13 cellular contexts compared by ENCODE assay signal in genomic region chr15:89137926-89138325, GRCh38. TPM values are rescaled to one million over a fixed set of nuclear protein-coding genes. Genes with fewer than 3 reads are reported as not detected.
DNase-seq lines count a peak whose midpoint lies in the region; ATAC-seq and TF ChIP-seq lines count a peak whose summit lies in the region.
"Had no signal": no experiment of that assay in that cellular context is flagged by ENCODE, and none has a peak within 500 bp of the region (broad histone marks: within the 10 kb centered on the region; RNA-seq: fewer than 3 reads in every experiment).

No MANE protein-coding gene starts in this region.

- H3K27ac Mint-ChIP-seq in effector memory CD8-positive, alpha-beta T cell, result peak overlapping the region; percentile 44 to 78
- H3K27ac Mint-ChIP-seq: activated CD4-positive, alpha-beta memory T cell treated with anti-CD3 and anti-CD28 coated beads for 36 hours had no signal

- no peaks in the 10 kb centered on the region for H3K36me3 Mint-ChIP-seq in effector memory CD8-positive, alpha-beta T cell (ENCODE audit: insufficient read depth)

- TF ChIP-seq CTCF in thyroid gland (IDR thresholded peaks at IDR 0.05), result no peak

- H3K27ac ChIP-seq in neuronal stem cell (replicated peaks; ENCODE audit: low read length) (no peak overlapping the region), thyroid gland (peak overlapping the region; percentile 74 to 88 (median 78))
- H3K27ac ChIP-seq: neural progenitor cell had no signal

- H3K9me3 ChIP-seq in adipocyte (ENCODE audit: control insufficient read depth, low read length) (no peaks in the 10 kb centered on the region), neuronal stem cell (replicated peaks in 1 of 2; ENCODE audit: control insufficient read depth in 2 of 2, insufficient read depth in 1 of 2, low read depth in 1 of 2, low read length in 2 of 2) (no peaks in the 10 kb centered on the region), thyroid gland (no peaks in the 10 kb centered on the region)

- no peaks in the 10 kb centered on the region for H3K9me3 Mint-ChIP-seq in effector memory CD8-positive, alpha-beta T cell
- H3K9me3 Mint-ChIP-seq: activated CD4-positive, alpha-beta memory T cell treated with anti-CD3 and anti-CD28 coated beads for 36 hours; neural progenitor cell had no signal

- peaks cover 72% of the 10 kb centered on the region for H3K4me1 ChIP-seq in adipocyte (ENCODE audit: control insufficient read depth, insufficient read depth, low read length)
- H3K4me1 ChIP-seq in neuronal stem cell (ENCODE audit: control insufficient read depth in 2 of 2, insufficient read depth in 1 of 2, low read depth in 1 of 2, low read length in 2 of 2), result peaks cover 0 to 4% of the 10 kb centered on the region in 2 donors
- H3K4me1 ChIP-seq in thyroid gland, result peaks cover 10 to 32% of the 10 kb centered on the region in 2 donors
- H3K4me1 ChIP-seq: neural progenitor cell had no signal

- ATAC-seq in effector memory CD8-positive, alpha-beta T cell (replicated peaks), result no peak
- ATAC-seq in HG03025 (IDR thresholded peaks at IDR 0.05; ENCODE audit: low FRiP score, unreplicated experiment), result no peak
- ATAC-seq in HG03521 (IDR thresholded peaks at IDR 0.05; ENCODE audit: unreplicated experiment), result no peak
- ATAC-seq: GM12878 had no signal

- no peak overlapping the region for H4K8ac ChIP-seq in neuronal stem cell (ENCODE audit: low read depth, low read length)

- H3K36me3 ChIP-seq in adipocyte (ENCODE audit: control insufficient read depth, insufficient read depth, low read length, severe bottlenecking) (no peaks in the 10 kb centered on the region), neuronal stem cell (replicated peaks in 1 of 2; ENCODE audit: control insufficient read depth in 2 of 2, insufficient read depth in 2 of 2, low read length in 2 of 2) (peaks cover 0 to 3% of the 10 kb centered on the region in 2 donors), thyroid gland (no peaks in the 10 kb centered on the region)
- H3K36me3 ChIP-seq: neural progenitor cell had no signal

- no peak overlapping the region for H3K18ac ChIP-seq in neuronal stem cell (ENCODE audit: low read length)

- no peak overlapping the region for H2AFZ ChIP-seq in neuronal stem cell (ENCODE audit: low read length)
- H2AFZ ChIP-seq: neural progenitor cell had no signal

- no peak overlapping the region for H4K91ac ChIP-seq in neuronal stem cell (ENCODE audit: low read depth, low read length, poor library complexity)

- H3K4me3 Mint-ChIP-seq in effector memory CD8-positive, alpha-beta T cell, result no peak overlapping the region
- H3K4me3 Mint-ChIP-seq: activated CD4-positive, alpha-beta memory T cell treated with anti-CD3 and anti-CD28 coated beads for 36 hours; neural progenitor cell had no signal

- H3K27me3 Mint-ChIP-seq in effector memory CD8-positive, alpha-beta T cell, result no peaks in the 10 kb centered on the region
- H3K27me3 Mint-ChIP-seq: activated CD4-positive, alpha-beta memory T cell treated with anti-CD3 and anti-CD28 coated beads for 36 hours had no signal

- no CpG with 5 or more reads among the region's 3 CpGs for WGBS in neuronal stem cell (ENCODE audit: extremely low coverage in 2 of 2, insufficient read length in 2 of 2, insufficient replicate concordance in 1 of 2), 2 donors
- WGBS in thyroid gland, 2 donors, result 75 to 76% methylated on average over 3 of the region's 3 CpGs

- H3K4me2 ChIP-seq in neuronal stem cell (ENCODE audit: insufficient read depth, low read length, poor library complexity, severe bottlenecking), result no peak overlapping the region
- H3K4me2 ChIP-seq: neural progenitor cell had no signal

- no peak overlapping the region for H2BK12ac ChIP-seq in neuronal stem cell (ENCODE audit: low read length)

- peak overlapping the region; percentile 86 for H3K9ac ChIP-seq in adipocyte (ENCODE audit: low read length)
- H3K9ac ChIP-seq in neuronal stem cell (ENCODE audit: low read depth, low read length, poor library complexity), result no peak overlapping the region
- H3K9ac ChIP-seq: neural progenitor cell had no signal

- H2BK5ac ChIP-seq in neuronal stem cell (ENCODE audit: low read length), result no peak overlapping the region

- H3K4ac ChIP-seq in neuronal stem cell (ENCODE audit: low read length), result no peak overlapping the region

- H2BK15ac ChIP-seq in neuronal stem cell (ENCODE audit: low read length), result no peak overlapping the region

- no peak overlapping the region for H2BK120ac ChIP-seq in neuronal stem cell (ENCODE audit: low read depth, low read length)

- no peak for TF ChIP-seq POLR2A in thyroid gland (IDR thresholded peaks at IDR 0.05)

- no peaks in the 10 kb centered on the region for H3K79me1 ChIP-seq in neuronal stem cell (ENCODE audit: low read depth, low read length)

- no peak overlapping the region for H3K23ac ChIP-seq in neuronal stem cell (ENCODE audit: low read depth, low read length, poor library complexity)

- DNase-seq in adipocyte (ENCODE audit: low read depth), result no peak
- DNase-seq in effector memory CD8-positive, alpha-beta T cell, result no peak
- DNase-seq in neuronal stem cell (ENCODE audit: low spot score), result no peak
- no peak for DNase-seq in thyroid gland
- no peak for DNase-seq in HPDE6-E6E7 (ENCODE audit: extremely low spot score)
- DNase-seq: activated CD4-positive, alpha-beta memory T cell treated with anti-CD3 and anti-CD28 coated beads for 36 hours; C1 segment of cervical spinal cord; kidney; NCI-H1048 had no signal

- H3K14ac ChIP-seq in neuronal stem cell (ENCODE audit: low read length), result no peak overlapping the region

- H2AK5ac ChIP-seq in neuronal stem cell (ENCODE audit: low read depth, low read length), result peak overlapping the region; percentile 15

- H3K4me3 ChIP-seq in adipocyte (ENCODE audit: low read length) (peak overlapping the region; percentile 46), neuronal stem cell (ENCODE audit: low read length in 2 of 2) (no peak overlapping the region), thyroid gland (replicated peaks in 1 of 3) (no peak overlapping the region)
- H3K4me3 ChIP-seq: GM12878, neural progenitor cell had no signal

- intact Hi-C loops in thyroid gland (cut with DNase I), result loop anchor here (5.0 kb wide), 1 partner anchor 34 kb away; no protein-coding TSS in a partner anchor

- peaks cover 30 to 46% of the 10 kb centered on the region in 2 donors for H3K4me1 Mint-ChIP-seq in effector memory CD8-positive, alpha-beta T cell (ENCODE audit: low read depth in 2 of 2)
- H3K4me1 Mint-ChIP-seq: neural progenitor cell had no signal

- H3K27me3 ChIP-seq in adipocyte (replicated peaks; ENCODE audit: control insufficient read depth, insufficient read depth, low read length) (no peaks in the 10 kb centered on the region), neuronal stem cell (ENCODE audit: control insufficient read depth in 3 of 3, insufficient read depth in 3 of 3, low read depth in 1 of 3, low read length in 3 of 3) (no peaks in the 10 kb centered on the region), thyroid gland (no peaks in the 10 kb centered on the region)
- H3K27me3 ChIP-seq: neural progenitor cell had no signal

RNA-seq across cellular contexts. Expression of gene ABHD2, which starts 49.7 kb away (rescaled TPM):
- polyA plus RNA-seq in neuronal stem cell (2013, experiment 1 of 2), result 7.2 TPM
- 7.2 TPM for polyA plus RNA-seq in neuronal stem cell (2013, experiment 2 of 2)
- 10 to 100 TPM; 52.0 to 74.4 (median 66.2) TPM for total RNA-seq in thyroid gland
